8 cellular contexts compared by ENCODE assay signal in genomic region chr9:121598167-121599000, GRCh38.
DNase-seq lines count a peak whose midpoint lies in the region; ATAC-seq, FAIRE-seq and TF ChIP-seq lines count a peak whose summit lies in the region.

No MANE protein-coding gene starts in this region.

- DNase-seq in GM03348 (ENCODE audit: low spot score): peak; percentile 93
- DNase-seq in astrocyte of the hippocampus (ENCODE audit: low read depth, low spot score): peak; percentile 92
- peak; percentile 53 for DNase-seq in hepatic stellate cell (ENCODE audit: low spot score)
- peak; percentile 90 for DNase-seq in retinal pigment epithelial cell (ENCODE audit: low read depth)
- no peak for DNase-seq in D721Med (ENCODE audit: insufficient read length, low spot score)
- DNase-seq in stimulated activated CD4-positive, alpha-beta T cell treated with anti-CD3 and anti-CD28 coated beads, Interleukin-2, amount 100 ng/mL, for 24 hours: no peak
- no peak for DNase-seq in NCI-H345 (lab: John Stamatoyannopoulos, UW)

- FAIRE-seq in D721Med (lab: Jason Lieb, UNC): no peak

- TF ChIP-seq CTCF in retinal pigment epithelial cell (conservative IDR thresholded peaks at IDR 0.05; ENCODE audit: low read depth, low read length) (peak; percentile 51), D721Med (IDR thresholded peaks at IDR 0.05; ENCODE audit: insufficient read depth, missing control alignments) (no peak)

- no peak for ATAC-seq in HG03521 (IDR thresholded peaks at IDR 0.05; ENCODE audit: unreplicated experiment)

- peak overlapping the region; percentile 58 for H3K4me3 ChIP-seq in retinal pigment epithelial cell (ENCODE audit: low read length)

Comparison
In these comparisons a context has a peak if more than half of its experiments do, and no peak if none do; other contexts are left out.
1. DNase-seq: peak in GM03348 (single experiment), astrocyte of the hippocampus (single experiment), hepatic stellate cell (single experiment) and retinal pigment epithelial cell (single experiment); none in D721Med (single experiment), stimulated activated CD4-positive, alpha-beta T cell treated with anti-CD3 and anti-CD28 coated beads, Interleukin-2, amount 100 ng/mL, for 24 hours (0 of 2) and NCI-H345 (single experiment).